Comparison of ENCODE assay signal across 22 cellular contexts in the genomic region with DNA sequence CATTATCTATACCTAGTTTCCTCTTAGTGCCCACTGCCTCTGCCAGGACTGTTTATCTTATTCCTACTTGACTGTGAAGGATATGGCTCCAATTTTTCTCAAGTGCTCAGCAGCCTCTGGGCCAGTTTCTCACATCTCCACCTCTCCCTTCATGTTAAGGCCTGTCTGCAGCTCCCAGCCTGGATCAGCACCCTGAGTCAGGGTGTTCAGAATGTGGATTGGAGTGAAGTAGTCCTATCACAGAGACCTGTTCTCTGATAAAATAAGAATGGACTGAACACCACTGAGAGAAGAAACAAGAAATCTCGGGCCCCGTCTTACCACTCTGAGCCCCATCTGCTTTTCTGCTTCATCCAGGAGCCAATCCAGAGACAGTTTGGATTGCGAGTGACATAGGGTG.
DNase-seq lines count a peak whose midpoint lies in the region; ATAC-seq and TF ChIP-seq lines count a peak whose summit lies in the region.
"Had no signal": no experiment of that assay in that cellular context is flagged by ENCODE, and none has a peak within 500 bp of the region (broad histone marks: within the 10 kb centered on the region; RNA-seq: fewer than 3 reads in every experiment).

No MANE protein-coding gene starts in this region.

- H3K4me2 ChIP-seq in neural progenitor cell = no peak overlapping the region
- no peak overlapping the region for H3K4me2 ChIP-seq in SK-N-SH

- H3K27ac ChIP-seq in endodermal cell (ENCODE audit: low read depth, low read length) (no peak overlapping the region), neural progenitor cell (no peak overlapping the region), SK-N-SH (ENCODE audit: low read depth in 2 of 2, low read length in 1 of 2) (no peak overlapping the region)
- no peak overlapping the region for H3K27ac ChIP-seq in CD8-positive, alpha-beta T cell (ENCODE audit: low read depth, low read length)
- H3K27ac ChIP-seq: GM23248, RWPE1 had no signal

- H4K20me1 ChIP-seq in neural progenitor cell (ENCODE audit: low read depth) (no peaks in the 10 kb centered on the region), SK-N-SH (ENCODE audit: insufficient read depth) (no peaks in the 10 kb centered on the region)

- TF ChIP-seq CTCF in endodermal cell (conservative IDR thresholded peaks at IDR 0.05) = no peak
- no peak for TF ChIP-seq CTCF in neural progenitor cell (IDR thresholded peaks at IDR 0.05)
- TF ChIP-seq CTCF in SK-N-SH (IDR thresholded peaks at IDR 0.05) = no peak
- no peak for TF ChIP-seq CTCF in CD8-positive, alpha-beta T cell (IDR thresholded peaks at IDR 0.05)

- TF ChIP-seq RAD21 in SK-N-SH (IDR thresholded peaks at IDR 0.05; ENCODE audit: low read length) = no peak

- no peaks in the 10 kb centered on the region for H3K36me3 ChIP-seq in endodermal cell (ENCODE audit: control insufficient read depth, insufficient read depth, low read length)
- H3K36me3 ChIP-seq in neural progenitor cell = no peaks in the 10 kb centered on the region
- H3K36me3 ChIP-seq in SK-N-SH (replicated peaks in 1 of 2; ENCODE audit: control insufficient read depth in 1 of 2, insufficient read depth in 2 of 2, low read length in 1 of 2) = no peaks in the 10 kb centered on the region
- no peaks in the 10 kb centered on the region for H3K36me3 ChIP-seq in CD8-positive, alpha-beta T cell (ENCODE audit: insufficient read depth, low read length)
- H3K36me3 ChIP-seq: HAP-1 had no signal

- no peak for TF ChIP-seq EP300 in SK-N-SH (IDR thresholded peaks at IDR 0.05; ENCODE audit: borderline replicate concordance in 1 of 2, low read depth in 1 of 2, low read length in 1 of 2)

- H3K27ac Mint-ChIP-seq in endodermal cell (no peak overlapping the region), neural progenitor cell (no peak overlapping the region)
- H3K27ac Mint-ChIP-seq in CD8-positive, alpha-beta T cell = no peak overlapping the region
- H3K27ac Mint-ChIP-seq: HFFc6 had no signal

- no peaks in the 10 kb centered on the region for H3K4me1 ChIP-seq in endodermal cell (ENCODE audit: control insufficient read depth, insufficient read depth, low read length)
- H3K4me1 ChIP-seq in neural progenitor cell = no peaks in the 10 kb centered on the region
- H3K4me1 ChIP-seq in SK-N-SH (ENCODE audit: control insufficient read depth in 1 of 2, insufficient read depth in 2 of 2, low read depth in 1 of 2, low read length in 1 of 2) = no peaks in the 10 kb centered on the region
- H3K4me1 ChIP-seq in CD8-positive, alpha-beta T cell (ENCODE audit: insufficient read depth, low read length) = no peaks in the 10 kb centered on the region
- H3K4me1 ChIP-seq: HAP-1 had no signal

- peaks cover 9% of the 10 kb centered on the region for H3K9me3 Mint-ChIP-seq in endodermal cell
- H3K9me3 Mint-ChIP-seq in neural progenitor cell = peaks cover 5% of the 10 kb centered on the region
- peaks cover 7% of the 10 kb centered on the region for H3K9me3 Mint-ChIP-seq in CD8-positive, alpha-beta T cell

- DNase-seq in NCI-H1105 treated with DMSO at 0.1 percent for 48 hours (lab: John Stamatoyannopoulos, UW) = peak; percentile 13
- no peak for DNase-seq in NCI-H1105 (lab: John Stamatoyannopoulos, UW)
- DNase-seq in HPDE6-E6E7 (ENCODE audit: extremely low spot score) = peak; percentile 6
- peak; percentile 49 for DNase-seq in endodermal cell
- no peak for DNase-seq in neural progenitor cell (ENCODE audit: low spot score)
- DNase-seq in SK-N-SH = no peak
- no peak for DNase-seq in CD8-positive, alpha-beta T cell
- DNase-seq in OCI-M2 (lab: John Stamatoyannopoulos, UW; ENCODE audit: unreplicated experiment) = no peak
- DNase-seq: 8988T, ACHN, DMS53, GM23248, HFFc6, Kasumi-1, MV-4-11, NCI-H2029, NCI-H526, SHP77 had no signal

- no peaks in the 10 kb centered on the region for H3K9me2 ChIP-seq in SK-N-SH

- ATAC-seq in CD8-positive, alpha-beta T cell = no peak
- ATAC-seq: K562, Panc1 had no signal

- no peaks in the 10 kb centered on the region for H3K27me3 ChIP-seq in endodermal cell (ENCODE audit: control insufficient read depth, insufficient read depth, low read length, poor library complexity, severe bottlenecking)
- H3K27me3 ChIP-seq in neural progenitor cell = no peaks in the 10 kb centered on the region
- H3K27me3 ChIP-seq in SK-N-SH (ENCODE audit: insufficient read depth) = no peaks in the 10 kb centered on the region
- H3K27me3 ChIP-seq in CD8-positive, alpha-beta T cell (ENCODE audit: insufficient read depth, low read length) = no peaks in the 10 kb centered on the region

- no peaks in the 10 kb centered on the region for H3K27me3 Mint-ChIP-seq in endodermal cell (ENCODE audit: insufficient read depth)
- peaks cover 3% of the 10 kb centered on the region for H3K27me3 Mint-ChIP-seq in neural progenitor cell (ENCODE audit: insufficient read depth, low read depth)
- H3K27me3 Mint-ChIP-seq in CD8-positive, alpha-beta T cell (ENCODE audit: low read depth) = no peaks in the 10 kb centered on the region

- H3K79me2 ChIP-seq in neural progenitor cell (ENCODE audit: low read depth) (no peaks in the 10 kb centered on the region), SK-N-SH (ENCODE audit: insufficient read depth) (no peaks in the 10 kb centered on the region)

- H3K36me3 Mint-ChIP-seq in endodermal cell (ENCODE audit: low read depth) (no peaks in the 10 kb centered on the region), neural progenitor cell (no peaks in the 10 kb centered on the region)
- no peaks in the 10 kb centered on the region for H3K36me3 Mint-ChIP-seq in CD8-positive, alpha-beta T cell

- H3K4me1 Mint-ChIP-seq in endodermal cell (peaks cover 21% of the 10 kb centered on the region), neural progenitor cell (peaks cover 9% of the 10 kb centered on the region)
- H3K4me1 Mint-ChIP-seq in CD8-positive, alpha-beta T cell (ENCODE audit: low read depth) = no peaks in the 10 kb centered on the region

- WGBS in endodermal cell (ENCODE audit: insufficient coverage in 1 of 2, insufficient read length in 1 of 2), 2 experiments = 85 to 93% methylated on average over 3 of the region's 3 CpGs
- 80% methylated on average over 3 of the region's 3 CpGs for WGBS in SK-N-SH (ENCODE audit: low lambda C conversion rate)

- no peak overlapping the region for H3K4me3 Mint-ChIP-seq in endodermal cell
- H3K4me3 Mint-ChIP-seq in neural progenitor cell = no peak overlapping the region
- H3K4me3 Mint-ChIP-seq in CD8-positive, alpha-beta T cell = no peak overlapping the region
- H3K4me3 Mint-ChIP-seq: HFFc6 had no signal

- H3K9ac ChIP-seq in endodermal cell (ENCODE audit: extremely low read depth, low read length, poor library complexity, severe bottlenecking) (no peak overlapping the region), neural progenitor cell (no peak overlapping the region), SK-N-SH (no peak overlapping the region)
- H3K9ac ChIP-seq: GM23248 had no signal

- H3K4me3 ChIP-seq in endodermal cell (ENCODE audit: low read length) = no peak overlapping the region
- no peak overlapping the region for H3K4me3 ChIP-seq in neural progenitor cell
- H3K4me3 ChIP-seq in SK-N-SH (ENCODE audit: low read depth in 2 of 2, low read length in 1 of 2) = no peak overlapping the region
- H3K4me3 ChIP-seq in CD8-positive, alpha-beta T cell (ENCODE audit: low read depth, low read length) = no peak overlapping the region
- H3K4me3 ChIP-seq: GM23248, HAP-1, K562 had no signal

- H3K9me3 ChIP-seq in endodermal cell (ENCODE audit: control insufficient read depth, low read length) = no peaks in the 10 kb centered on the region
- no peaks in the 10 kb centered on the region for H3K9me3 ChIP-seq in neural progenitor cell (ENCODE audit: low read depth)
- no peaks in the 10 kb centered on the region for H3K9me3 ChIP-seq in SK-N-SH
- no peaks in the 10 kb centered on the region for H3K9me3 ChIP-seq in CD8-positive, alpha-beta T cell (ENCODE audit: low read length)
- H3K9me3 ChIP-seq: HAP-1 had no signal

- CTCF ChIA-PET in SK-N-SH (lab: Yijun Ruan, JAX) = interaction anchor here (3.4 kb wide), 1 partner anchor 363 kb away, joined by 13 read pairs; no protein-coding TSS in a partner anchor
- CTCF ChIA-PET in CD8-positive, alpha-beta T cell (lab: Charles Lee) = no interaction called here

- H3F3A ChIP-seq in neural progenitor cell (ENCODE audit: low read depth) = no peaks in the 10 kb centered on the region
- H3F3A ChIP-seq in SK-N-SH (replicated peaks; ENCODE audit: insufficient read depth) = no peaks in the 10 kb centered on the region

- intact Hi-C loops in CD8-positive, alpha-beta T cell (cut with DNase I, micrococcal nuclease) = no loop called here

- H2AFZ ChIP-seq in neural progenitor cell (replicated peaks) (peak overlapping the region; percentile 28), SK-N-SH (ENCODE audit: low read depth) (no peak overlapping the region)
- H2AFZ ChIP-seq: GM23248 had no signal

- POLR2A ChIA-PET in SK-N-SH (lab: Yijun Ruan, JAX) = no interaction called here
- POLR2A ChIA-PET in CD8-positive, alpha-beta T cell (lab: Charles Lee) = no interaction called here

TF ChIP-seq in SK-N-SH, 30 proteins besides CTCF, POLR2A, EP300 and RAD21 (continues in another document):
- TF ChIP-seq ZBTB33 (IDR thresholded peaks at IDR 0.05; ENCODE audit: borderline replicate concordance, low read depth) (no peak), YY1 (IDR thresholded peaks at IDR 0.05; ENCODE audit: low read depth) (no peak), NFIC (IDR thresholded peaks at IDR 0.05; ENCODE audit: borderline replicate concordance) (no peak), RFX5 (IDR thresholded peaks at IDR 0.05; ENCODE audit: low read length) (no peak), RXRA (IDR thresholded peaks at IDR 0.05; ENCODE audit: borderline replicate concordance, low read depth) (no peak), TAF1 (IDR thresholded peaks at IDR 0.05; ENCODE audit: borderline replicate concordance, low read depth, low read length) (no peak), MEF2A (IDR thresholded peaks at IDR 0.05; ENCODE audit: borderline replicate concordance, low read depth) (no peak), MAX (IDR thresholded peaks at IDR 0.05; ENCODE audit: low read depth) (no peak)

Comparison
In these comparisons a context has a peak if more than half of its experiments do, and no peak if none do; other contexts are left out.
1. DNase-seq: peak in NCI-H1105 treated with DMSO at 0.1 percent for 48 hours (single experiment), HPDE6-E6E7 (single experiment) and endodermal cell (single experiment); none in NCI-H1105 (single experiment), neural progenitor cell (single experiment), SK-N-SH (single experiment), CD8-positive, alpha-beta T cell (0 of 7) and OCI-M2 (single experiment).